Comparison of ENCODE assay signal across 8 cellular contexts in the genomic region with DNA sequence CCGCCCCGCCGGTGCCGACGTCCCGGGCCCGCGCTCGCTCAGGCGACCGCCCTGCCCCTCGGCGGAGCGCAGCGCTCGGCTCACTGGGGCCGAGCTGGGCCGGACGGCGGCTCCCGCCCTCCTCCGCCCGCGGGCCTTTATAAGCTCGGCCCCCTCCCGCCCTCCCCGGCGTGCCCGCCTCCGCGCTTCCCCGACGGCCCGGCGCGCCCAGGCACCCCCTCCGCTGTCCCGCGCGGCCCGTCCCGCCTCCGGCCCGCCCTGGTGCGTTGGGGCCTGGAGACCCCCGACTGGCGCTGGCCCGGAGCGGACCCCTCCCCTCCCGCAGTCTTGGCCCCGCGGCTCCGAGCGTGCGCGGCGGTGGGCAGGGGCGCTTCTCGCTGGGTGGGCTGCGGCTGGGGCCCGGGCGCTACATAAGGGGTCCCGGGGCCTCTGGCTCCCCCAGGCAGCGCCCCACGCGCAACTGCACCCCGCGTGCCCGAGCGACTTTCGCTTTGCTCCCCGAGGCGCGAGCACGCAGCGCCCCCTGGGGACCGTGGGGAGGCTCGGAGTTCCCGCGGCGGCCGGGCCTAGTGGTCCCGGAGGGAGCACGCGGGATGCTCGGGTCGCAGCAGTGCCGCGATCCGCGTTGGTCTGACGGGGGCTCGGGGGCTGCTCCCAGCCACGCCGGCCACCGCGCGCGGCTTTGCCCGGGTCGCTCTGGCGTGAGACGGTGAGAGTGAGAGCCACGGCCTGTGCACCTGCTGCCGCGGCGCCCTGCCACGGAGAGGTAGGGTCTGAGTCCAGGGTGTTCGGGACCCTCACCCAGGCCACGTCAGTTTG. TPM values are rescaled to one million over a fixed set of nuclear protein-coding genes. Genes with fewer than 3 reads are reported as not detected.
DNase-seq lines count a peak whose midpoint lies in the region; ATAC-seq and TF ChIP-seq lines count a peak whose summit lies in the region.

A gene with protein sequence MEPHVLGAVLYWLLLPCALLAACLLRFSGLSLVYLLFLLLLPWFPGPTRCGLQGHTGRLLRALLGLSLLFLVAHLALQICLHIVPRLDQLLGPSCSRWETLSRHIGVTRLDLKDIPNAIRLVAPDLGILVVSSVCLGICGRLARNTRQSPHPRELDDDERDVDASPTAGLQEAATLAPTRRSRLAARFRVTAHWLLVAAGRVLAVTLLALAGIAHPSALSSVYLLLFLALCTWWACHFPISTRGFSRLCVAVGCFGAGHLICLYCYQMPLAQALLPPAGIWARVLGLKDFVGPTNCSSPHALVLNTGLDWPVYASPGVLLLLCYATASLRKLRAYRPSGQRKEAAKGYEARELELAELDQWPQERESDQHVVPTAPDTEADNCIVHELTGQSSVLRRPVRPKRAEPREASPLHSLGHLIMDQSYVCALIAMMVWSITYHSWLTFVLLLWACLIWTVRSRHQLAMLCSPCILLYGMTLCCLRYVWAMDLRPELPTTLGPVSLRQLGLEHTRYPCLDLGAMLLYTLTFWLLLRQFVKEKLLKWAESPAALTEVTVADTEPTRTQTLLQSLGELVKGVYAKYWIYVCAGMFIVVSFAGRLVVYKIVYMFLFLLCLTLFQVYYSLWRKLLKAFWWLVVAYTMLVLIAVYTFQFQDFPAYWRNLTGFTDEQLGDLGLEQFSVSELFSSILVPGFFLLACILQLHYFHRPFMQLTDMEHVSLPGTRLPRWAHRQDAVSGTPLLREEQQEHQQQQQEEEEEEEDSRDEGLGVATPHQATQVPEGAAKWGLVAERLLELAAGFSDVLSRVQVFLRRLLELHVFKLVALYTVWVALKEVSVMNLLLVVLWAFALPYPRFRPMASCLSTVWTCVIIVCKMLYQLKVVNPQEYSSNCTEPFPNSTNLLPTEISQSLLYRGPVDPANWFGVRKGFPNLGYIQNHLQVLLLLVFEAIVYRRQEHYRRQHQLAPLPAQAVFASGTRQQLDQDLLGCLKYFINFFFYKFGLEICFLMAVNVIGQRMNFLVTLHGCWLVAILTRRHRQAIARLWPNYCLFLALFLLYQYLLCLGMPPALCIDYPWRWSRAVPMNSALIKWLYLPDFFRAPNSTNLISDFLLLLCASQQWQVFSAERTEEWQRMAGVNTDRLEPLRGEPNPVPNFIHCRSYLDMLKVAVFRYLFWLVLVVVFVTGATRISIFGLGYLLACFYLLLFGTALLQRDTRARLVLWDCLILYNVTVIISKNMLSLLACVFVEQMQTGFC (N-terminal part only) (minus strand): TSS at position 115 of the 819 bp plus-strand sequence. CDS start 256 bp downstream, outside the sequence.

- H4K91ac ChIP-seq in IMR-90 (ENCODE audit: insufficient read depth, low read depth, low read length) = peak within 1 kb of the TSS; percentile 66; the same call in 1 of the 2 replicates

- POLR2A ChIA-PET in IMR-90 (lab: Charles Lee; ENCODE audit: unreplicated experiment) = no interaction called here

- peak within 1 kb of the TSS; percentile 92 for H3K4me3 ChIP-seq in IMR-90 (ENCODE audit: insufficient read depth, low read depth, low read length)

- dilution Hi-C loops in IMR-90 (cut with HindIII; ENCODE audit: low sequenced_read_pairs, unreplicated experiment) = no loop called here

- H3K18ac ChIP-seq in IMR-90 (ENCODE audit: low read depth, low read length) = peak within 1 kb of the TSS; percentile 25

- TF ChIP-seq RAD21 in IMR-90 (IDR thresholded peaks at IDR 0.05; ENCODE audit: low read length) = peak; percentile 87

- TF ChIP-seq CTCF in GM12872 (IDR thresholded peaks at IDR 0.05; ENCODE audit: insufficient read depth, low read depth, low read length) (peak; percentile 83), IMR-90 (conservative IDR thresholded peaks at IDR 0.05; ENCODE audit: low read depth, low read length) (peak; percentile 92)

- H2AK9ac ChIP-seq in IMR-90 (replicated peaks; ENCODE audit: low read depth, low read length, poor library complexity) = peak within 1 kb of the TSS; percentile 95

- intact Hi-C loops in IMR-90 (cut with micrococcal nuclease) = loop anchor here (1.0 kb wide), 2 partner anchors 42 to 48 kb away; no protein-coding TSS in a partner anchor

- H2BK5ac ChIP-seq in IMR-90 (ENCODE audit: low read depth, low read length, poor library complexity, severe bottlenecking) = peak within 1 kb of the TSS; percentile 88

- peaks cover 0 to 36% of the 10 kb centered on the region in 2 experiments; a peak in 2 of 4 replicates for H3K79me1 ChIP-seq in IMR-90 (ENCODE audit: low read depth in 1 of 2, low read length in 2 of 2)

- peak within 1 kb of the TSS; percentile 95 for H2AFZ ChIP-seq in IMR-90 (replicated peaks; ENCODE audit: low read length, poor library complexity)

- H3K27ac ChIP-seq in IMR-90 (ENCODE audit: insufficient read depth, low read length) = peak within 1 kb of the TSS; percentile 82
- H3K27ac ChIP-seq in layer of hippocampus (ENCODE audit: low read depth, low read length) = peak within 1 kb of the TSS; percentile 84

- CTCF ChIA-PET in IMR-90 (lab: Yijun Ruan, JAX) = interaction anchor here (0.8 kb wide), 1 partner anchor 48 kb away, joined by 4 read pairs; no protein-coding TSS in a partner anchor

- WGBS in IMR-90 (ENCODE audit: extremely low coverage in 2 of 2, insufficient read length in 1 of 2), 2 experiments = 0% methylated on average over 46 of the region's 110 CpGs; no CpG with 5 or more reads in 1 of the 2 experiments

- peak; percentile 52 for DNase-seq in IMR-90
- DNase-seq in activated CD4-positive, alpha-beta T cell treated with anti-CD3 and anti-CD28 coated beads for 1 hour = peak; percentile 79
- DNase-seq in cerebellar cortex (ENCODE audit: low spot score) = peak; percentile 33
- peak; percentile 80 to 82 for DNase-seq in stimulated activated CD4-positive, alpha-beta T cell treated with anti-CD3 and anti-CD28 coated beads, Interleukin-2, amount 100 ng/mL, for 24 hours

- H4K5ac ChIP-seq in IMR-90 (ENCODE audit: low read depth, low read length) = peak within 1 kb of the TSS; percentile 13

- H3K4me1 ChIP-seq in IMR-90 (ENCODE audit: control insufficient read depth, insufficient read depth, low read length) = peaks cover 34% of the 10 kb centered on the region

- no peaks in the 10 kb centered on the region for H3K36me3 ChIP-seq in IMR-90 (ENCODE audit: control insufficient read depth, insufficient read depth, low read length)

- peak; percentile 94 for TF ChIP-seq POLR2A in IMR-90 (IDR thresholded peaks at IDR 0.05; ENCODE audit: low read depth, low read length)

- no peak within 1 kb of the TSS for H2BK20ac ChIP-seq in IMR-90 (ENCODE audit: low read depth, low read length)

- H4K20me1 ChIP-seq in IMR-90 (ENCODE audit: insufficient read depth, low read length) = peaks cover 43% of the 10 kb centered on the region

- in situ Hi-C loops in IMR-90 (cut with MboI; ENCODE audit: low sequenced_read_pairs) = no loop called here

- H3K4me2 ChIP-seq in IMR-90 (ENCODE audit: low read depth, low read length) = peak within 1 kb of the TSS; percentile 68

- peak within 1 kb of the TSS; percentile 70 for H2BK120ac ChIP-seq in IMR-90 (ENCODE audit: low read depth, low read length)

- H3K14ac ChIP-seq in IMR-90 (replicated peaks; ENCODE audit: low read depth, low read length) = peak within 1 kb of the TSS; percentile 94

- H2AK5ac ChIP-seq in IMR-90 (ENCODE audit: low read depth, low read length) = peak within 1 kb of the TSS; percentile 94; the same call in 1 of the 2 replicates

- H3K23ac ChIP-seq in IMR-90 (ENCODE audit: low read depth, low read length) = peak within 1 kb of the TSS; percentile 96; the same call in 1 of the 2 replicates

- peak within 1 kb of the TSS; percentile 92 for H3K4ac ChIP-seq in IMR-90 (ENCODE audit: low read depth, low read length)

- no peaks in the 10 kb centered on the region for H3K27me3 ChIP-seq in IMR-90 (ENCODE audit: control insufficient read depth, insufficient read depth, low read length)
- H3K27me3 ChIP-seq in layer of hippocampus (ENCODE audit: control insufficient read depth, insufficient read depth, low read length) = no peaks in the 10 kb centered on the region

- peaks cover 11% of the 10 kb centered on the region for H3K9me1 ChIP-seq in IMR-90 (ENCODE audit: insufficient read depth, low read length)

- H3K9ac ChIP-seq in IMR-90 (ENCODE audit: low read depth, low read length) = peak within 1 kb of the TSS; percentile 83

- H3K9me3 ChIP-seq in IMR-90 (ENCODE audit: control insufficient read depth, insufficient read depth, low read length) = no peaks in the 10 kb centered on the region

- H2BK15ac ChIP-seq in IMR-90 (ENCODE audit: low read depth, low read length) = no peak within 1 kb of the TSS; the same call in 2 of the 3 replicates

- no TSS peak for BruUV-seq in IMR-90 (replicated peaks; lab: Mats Ljungman, UMichigan)

- ATAC-seq in IMR-90 (ENCODE audit: low read depth) (peak; percentile 68), GM19467 (IDR thresholded peaks at IDR 0.05; ENCODE audit: unreplicated experiment) (no peak), GM18519 (IDR thresholded peaks at IDR 0.05; ENCODE audit: low FRiP score, unreplicated experiment) (no peak)

- H4K8ac ChIP-seq in IMR-90 (ENCODE audit: low read depth in 2 of 2, low read length in 2 of 2) = peak within 1 kb of the TSS; percentile 58 to 78; a peak in 2 of 4 replicates

- H3K56ac ChIP-seq in IMR-90 (ENCODE audit: extremely low read depth, insufficient read depth, low read length) = peak within 1 kb of the TSS; percentile 69

TF ChIP-seq in IMR-90, 13 proteins besides CTCF, POLR2A, EP300 and RAD21:
- TF ChIP-seq SMC3 (IDR thresholded peaks at IDR 0.05; ENCODE audit: low read depth, low read length) (peak; percentile 72), RCOR1 (IDR thresholded peaks at IDR 0.05; ENCODE audit: insufficient replicate concordance, low read length) (peak; percentile 20), MXI1 (IDR thresholded peaks at IDR 0.05; ENCODE audit: borderline replicate concordance, low read depth, low read length) (peak; percentile 86), MAZ (IDR thresholded peaks at IDR 0.05; ENCODE audit: borderline replicate concordance, low read depth, low read length) (peak; percentile 66; the same call in 1 of the 2 replicates), FOS (IDR thresholded peaks at IDR 0.05; ENCODE audit: low read depth, low read length) (no peak)
- TF ChIP-seq, protein P1, sequence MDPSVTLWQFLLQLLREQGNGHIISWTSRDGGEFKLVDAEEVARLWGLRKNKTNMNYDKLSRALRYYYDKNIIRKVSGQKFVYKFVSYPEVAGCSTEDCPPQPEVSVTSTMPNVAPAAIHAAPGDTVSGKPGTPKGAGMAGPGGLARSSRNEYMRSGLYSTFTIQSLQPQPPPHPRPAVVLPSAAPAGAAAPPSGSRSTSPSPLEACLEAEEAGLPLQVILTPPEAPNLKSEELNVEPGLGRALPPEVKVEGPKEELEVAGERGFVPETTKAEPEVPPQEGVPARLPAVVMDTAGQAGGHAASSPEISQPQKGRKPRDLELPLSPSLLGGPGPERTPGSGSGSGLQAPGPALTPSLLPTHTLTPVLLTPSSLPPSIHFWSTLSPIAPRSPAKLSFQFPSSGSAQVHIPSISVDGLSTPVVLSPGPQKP (IDR thresholded peaks at IDR 0.05; ENCODE audit: borderline replicate concordance, low read depth, low read length) = no peak
TF ChIP-seq in IMR-90: peak in this region for 4.

RNA-seq across cellular contexts. Expression of the gene that starts here (rescaled TPM):
- 36.2 and 48.6 TPM in 2 replicates for total RNA-seq in IMR-90 (2012; rRNA removed)
- 372 and 392 TPM in 2 replicates for polyA plus RNA-seq in IMR-90 (2012; rRNA removed)
- 218 and 326 TPM in 2 replicates for polyA plus RNA-seq in IMR-90 (2012; cell fraction: cytosol; rRNA removed)
- polyA plus RNA-seq in IMR-90 (2012; cell fraction: nucleus; rRNA removed; ENCODE audit: low replicate concordance) = 957 and 2,926 TPM in 2 replicates
